In genomic region chr9:87255437-87256155, GRCh38 we compare ENCODE assay signal across 25 cellular contexts.
A peak's percentile ranks its signal among the peaks of the same experiment; 100 is the strongest.
DNase-seq lines count a peak whose midpoint lies in the region; ATAC-seq and TF ChIP-seq lines count a peak whose summit lies in the region.
"Had no signal": no experiment of that assay in that cellular context is flagged by ENCODE, and none has a peak within 500 bp of the region (broad histone marks: within the 10 kb centered on the region; RNA-seq: fewer than 3 reads in every experiment).

No MANE protein-coding gene starts in this region.

- no peaks in the 10 kb centered on the region for H3K36me3 ChIP-seq in mesendoderm (ENCODE audit: control insufficient read depth, insufficient read depth, low read length)
- H3K36me3 ChIP-seq in tibial artery, result no peaks in the 10 kb centered on the region
- H3K36me3 ChIP-seq: heart left ventricle, neutrophil had no signal

- H3K4me1 ChIP-seq in mesendoderm (ENCODE audit: control insufficient read depth, low read depth, low read length) (peaks cover 6% of the 10 kb centered on the region), tibial artery (peaks cover 0 to 11% (median 5%) of the 10 kb centered on the region in 4 donors)

- intact Hi-C loops in Right ventricle myocardium superior (cut with DNase I) (no loop called here), cardiac septum (cut with DNase I) (no loop called here), tibial artery (cut with DNase I; ENCODE audit: low total_unique reads) (no loop called here)

- no CpG with 5 or more reads among the region's 11 CpGs for WGBS in mesendoderm (ENCODE audit: extremely low coverage, insufficient coverage, low lambda C conversion rate)

- DNase-seq in Right ventricle myocardium superior (no peak), cardiac septum (ENCODE audit: low spot score) (no peak), fibroblast of gingiva (ENCODE audit: low read depth) (peak; percentile 93), mesendoderm (peak; percentile 40), tibial artery (no peak), NCI-H1436 treated with DMSO at 0.1 percent for 48 hours (lab: John Stamatoyannopoulos, UW) (no peak)
- no peak for DNase-seq in effector CD8-positive, alpha-beta T cell (lab: John Stamatoyannopoulos, UW)
- DNase-seq in activated CD4-positive, CD25-positive, alpha-beta regulatory T cell treated with anti-CD3 and anti-CD28 coated beads, Interleukin-2, amount 50 U/mL, for 72 hours, result no peak
- DNase-seq: activated CD4-positive, alpha-beta memory T cell treated with anti-CD3 and anti-CD28 coated beads for 36 hours; activated CD4-positive, CD25-positive, alpha-beta regulatory T cell; activated CD8-positive, alpha-beta memory T cell treated with anti-CD3 and anti-CD28 coated beads, Interleukin-2, amount 50 U/mL, for 4 hours; activated naive CD4-positive, alpha-beta T cell treated with anti-CD3 and anti-CD28 coated beads, Interleukin-2, amount 10 ng/mL, durations not matched to agents 7 days and 5 days; amygdala; dorsolateral prefrontal cortex; HCEC 1CT; heart left ventricle; mammary epithelial cell; NCI-H1105 treated with DMSO at 0.1 percent for 48 hours; NCI-H2029 treated with DMSO at 0.1 percent for 48 hours; NCI-H526; psoas muscle; stimulated activated CD4-positive, alpha-beta T cell treated with anti-CD3 and anti-CD28 coated beads, Interleukin-2, amount 100 ng/mL, for 24 hours; T-helper 1 cell; trophoblast cell had no signal

- no peak overlapping the region for H3K27ac ChIP-seq in mesendoderm (ENCODE audit: low read depth, low read length)
- peak overlapping the region; percentile 19 to 54 for H3K27ac ChIP-seq in tibial artery
- H3K27ac ChIP-seq: neutrophil, psoas muscle had no signal

- no peak overlapping the region for H3K4me2 ChIP-seq in mesendoderm (ENCODE audit: low read length)

- H2BK15ac ChIP-seq in mesendoderm (replicated peaks; ENCODE audit: low read depth), result no peak overlapping the region

- TF ChIP-seq CTCF in tibial artery (IDR thresholded peaks at IDR 0.05), result no peak

- H3K23ac ChIP-seq in mesendoderm (ENCODE audit: low read length), result no peak overlapping the region

- no peaks in the 10 kb centered on the region for H3K9me3 ChIP-seq in tibial artery
- H3K9me3 ChIP-seq: heart left ventricle, neutrophil, psoas muscle had no signal

- H3K4me3 ChIP-seq in mesendoderm (ENCODE audit: low read length), result no peak overlapping the region
- no peak overlapping the region for H3K4me3 ChIP-seq in tibial artery
- H3K4me3 ChIP-seq: dorsolateral prefrontal cortex, heart left ventricle, psoas muscle had no signal

- no peaks in the 10 kb centered on the region for H3K79me2 ChIP-seq in mesendoderm (ENCODE audit: control insufficient read depth, insufficient read depth, low read length)

- H4K8ac ChIP-seq in mesendoderm (ENCODE audit: low read depth, low read length), result no peak overlapping the region

- H4K5ac ChIP-seq in mesendoderm (ENCODE audit: low read length), result no peak overlapping the region

- no peak overlapping the region for H3K56ac ChIP-seq in mesendoderm (ENCODE audit: low read length)

- H2BK120ac ChIP-seq in mesendoderm (ENCODE audit: low read depth, low read length), result no peak overlapping the region

- no peak overlapping the region for H3K18ac ChIP-seq in mesendoderm (ENCODE audit: low read length)

- H3K27me3 ChIP-seq in mesendoderm (ENCODE audit: insufficient read depth, low read length, poor library complexity) (no peaks in the 10 kb centered on the region), tibial artery (no peaks in the 10 kb centered on the region)
- H3K27me3 ChIP-seq: dorsolateral prefrontal cortex, neutrophil had no signal

- H3K79me1 ChIP-seq in mesendoderm (ENCODE audit: low read length), result no peaks in the 10 kb centered on the region

- H3K9ac ChIP-seq in mesendoderm (ENCODE audit: low read length), result no peak overlapping the region

- no peak overlapping the region for H2AK5ac ChIP-seq in mesendoderm (ENCODE audit: low read length)

- H2BK5ac ChIP-seq in mesendoderm (ENCODE audit: low read length), result no peak overlapping the region

- peak; percentile 66 for ATAC-seq in Right ventricle myocardium superior (ENCODE audit: poor library complexity)
- ATAC-seq: psoas muscle had no signal

- H3K4ac ChIP-seq in mesendoderm (ENCODE audit: low read depth, low read length), result no peak overlapping the region

Comparison
In these comparisons a context has a peak if more than half of its experiments do, and no peak if none do; other contexts are left out.
1. DNase-seq: peak in fibroblast of gingiva (single experiment) and mesendoderm (single experiment); none in Right ventricle myocardium superior (single experiment), cardiac septum (single experiment), tibial artery (0 of 2), effector CD8-positive, alpha-beta T cell (single experiment), NCI-H1436 treated with DMSO at 0.1 percent for 48 hours (single experiment) and activated CD4-positive, CD25-positive, alpha-beta regulatory T cell treated with anti-CD3 and anti-CD28 coated beads, Interleukin-2, amount 50 U/mL, for 72 hours (single experiment).